Comparison of ENCODE assay signal across 23 cellular contexts in genomic region chr12:14289596-14289995, GRCh38.
"Had no signal": no experiment of that assay in that cellular context is flagged by ENCODE, and none has a peak within 500 bp of the region (broad histone marks: within the 10 kb centered on the region; RNA-seq: fewer than 3 reads in every experiment).

No MANE protein-coding gene starts in this region.

- H3K27ac Mint-ChIP-seq: activated naive CD4-positive, alpha-beta T cell treated with anti-CD3 and anti-CD28 coated beads, Interleukin-2, amount 50 U/mL, for 72 hours; activated T-cell treated with anti-CD3 and anti-CD28 coated beads, Interleukin-2, amount 50 U/mL, for 72 hours; nephron progenitor cell; stimulated activated naive CD8-positive, alpha-beta T cell treated with anti-CD3 and anti-CD28 coated beads, Interleukin-15, amount 100 ng/mL, for 72 hours; T-helper 2 cell treated with Interferon-gamma antibody and Interleukin-4, amounts not matched to agents 5 μg/mL and 100 μg/mL, for 36 hours had no signal

- H3K27ac ChIP-seq: left lung, lower lobe of right lung, neutrophil, right lobe of liver, skin epidermis, upper lobe of right lung had no signal

- H3K27me3 ChIP-seq: left lung, neutrophil, right lobe of liver, upper lobe of right lung had no signal

- H3K4me3 Mint-ChIP-seq: activated T-cell treated with anti-CD3 and anti-CD28 coated beads, Interleukin-2, amount 50 U/mL, for 72 hours; nephron progenitor cell; stimulated activated naive CD8-positive, alpha-beta T cell treated with anti-CD3 and anti-CD28 coated beads, Interleukin-15, amount 100 ng/mL, for 72 hours; T-helper 2 cell treated with Interferon-gamma antibody and Interleukin-4, amounts not matched to agents 5 μg/mL and 100 μg/mL, for 36 hours had no signal

- H3K4me1 ChIP-seq: left lung, lower lobe of right lung, right lobe of liver, upper lobe of right lung had no signal

- H3K4me1 Mint-ChIP-seq: stimulated activated naive CD8-positive, alpha-beta T cell treated with anti-CD3 and anti-CD28 coated beads, Interleukin-15, amount 100 ng/mL, for 72 hours had no signal

- H3K4me3 ChIP-seq: left lung, lower lobe of right lung, mucosa of descending colon, right lobe of liver, skin epidermis, upper lobe of right lung had no signal

- H3K27me3 Mint-ChIP-seq: stimulated activated naive CD8-positive, alpha-beta T cell treated with anti-CD3 and anti-CD28 coated beads, Interleukin-15, amount 100 ng/mL, for 72 hours had no signal

- H3K36me3 ChIP-seq: left lung, lower lobe of right lung, neutrophil, right lobe of liver, upper lobe of right lung had no signal

- H3K9me3 ChIP-seq: lower lobe of right lung had no signal

- ATAC-seq: activated naive CD4-positive, alpha-beta T cell treated with anti-CD3 and anti-CD28 coated beads, Interleukin-2, amount 50 U/mL, for 72 hours; activated T-cell treated with anti-CD3 and anti-CD28 coated beads, Interleukin-2, amount 50 U/mL, for 72 hours; left lung; lower lobe of right lung; mucosa of descending colon; right lobe of liver; stimulated activated naive CD8-positive, alpha-beta T cell treated with anti-CD3 and anti-CD28 coated beads, Interleukin-15, amount 100 ng/mL, for 72 hours; upper lobe of right lung had no signal

- DNase-seq: activated CD4-positive, alpha-beta T cell treated with anti-CD3 and anti-CD28 coated beads for 4 hours; activated CD4-positive, alpha-beta T cell treated with anti-CD3 and anti-CD28 coated beads, Interleukin-2, amount 50 U/mL, for 4 hours; activated naive CD4-positive, alpha-beta T cell; activated T-cell treated with anti-CD3 and anti-CD28 coated beads for 4 hours; activated T-cell treated with anti-CD3 and anti-CD28 coated beads, Interleukin-2, amount 50 U/mL, for 72 hours; effector CD8-positive, alpha-beta T cell; foreskin fibroblast; kidney glomerular epithelial cell; left lung; lower lobe of right lung; mucosa of descending colon; nephron progenitor cell; right lobe of liver; stimulated activated CD4-positive, alpha-beta T cell treated with anti-CD3 and anti-CD28 coated beads, Interleukin-12 subunit alpha, Interleukin-12 subunit beta, amount 100 ng/mL, for 4 hours; stimulated activated CD4-positive, alpha-beta T cell treated with anti-CD3 and anti-CD28 coated beads, Interleukin-4, amount 100 ng/mL, for 1 hour; stimulated activated naive CD8-positive, alpha-beta T cell treated with anti-CD3 and anti-CD28 coated beads, Interleukin-15, amount 100 ng/mL, for 72 hours; substantia nigra; T-helper 1 cell; upper lobe of right lung had no signal
